ENCODE assay signal across 8 cellular contexts in genomic region chr12:56158029-56158925, GRCh38. TPM values are rescaled to one million over a fixed set of nuclear protein-coding genes. Genes with fewer than 3 reads are reported as not detected.
DNase-seq lines count a peak whose midpoint lies in the region; ATAC-seq and TF ChIP-seq lines count a peak whose summit lies in the region.

TSS of gene MYL6 (plus strand) at chr12:56158359. CDS start at chr12:56158402, 43 bp downstream.

- no peak for TF ChIP-seq CTCF in OCI-LY1 (IDR thresholded peaks at IDR 0.05; ENCODE audit: low read length)

- no peaks in the 10 kb centered on the region for H3K9me3 ChIP-seq in OCI-LY1 (ENCODE audit: low read length)

- peaks cover 49% of the 10 kb centered on the region for H3K36me3 ChIP-seq in OCI-LY1 (ENCODE audit: insufficient read depth, low read length)

- no peaks in the 10 kb centered on the region for H3K9me2 ChIP-seq in OCI-LY1 (ENCODE audit: low read depth, low read length)

- H3K9ac ChIP-seq in OCI-LY1 (ENCODE audit: low read length), result peak within 1 kb of the TSS; percentile 83

- peak within 1 kb of the TSS; percentile 84 for H3K4me3 ChIP-seq in OCI-LY1 (ENCODE audit: low read depth, low read length, poor library complexity, severe bottlenecking)

- peak; percentile 81 for ATAC-seq in GM21447 (IDR thresholded peaks at IDR 0.05; ENCODE audit: unreplicated experiment)

- peak within 1 kb of the TSS; percentile 74 for H3K27ac ChIP-seq in OCI-LY1 (ENCODE audit: low read depth, low read length, poor library complexity, severe bottlenecking)

- DNase-seq in Caki2 (ENCODE audit: low read depth) (peak; percentile 93), HuH-7 (ENCODE audit: low spot score) (peak; percentile 97), epidermal melanocyte (ENCODE audit: insufficient read length, low spot score) (peak; percentile 98), middle frontal gyrus (ENCODE audit: extremely low spot score, low spot score) (peak; percentile 97)
- DNase-seq in activated CD8-positive, alpha-beta memory T cell treated with anti-CD3 and anti-CD28 coated beads, Interleukin-2, amount 50 U/mL, for 48 hours, result peak; percentile 92
- peak; percentile 78 to 85 for DNase-seq in stimulated activated CD8-positive, alpha-beta memory T cell treated with anti-CD3 and anti-CD28 coated beads, Interleukin-2, amount 100 ng/mL, for 48 hours (ENCODE audit: low read depth in 2 of 2)

- H3K27me3 ChIP-seq in OCI-LY1 (ENCODE audit: insufficient read depth, low read length), result no peaks in the 10 kb centered on the region

- peaks cover 13% of the 10 kb centered on the region for H3K79me2 ChIP-seq in OCI-LY1 (ENCODE audit: insufficient read depth, low read length)

- peak within 1 kb of the TSS; percentile 90 for H3K4me2 ChIP-seq in OCI-LY1 (ENCODE audit: low read length)

- peaks cover 54% of the 10 kb centered on the region for H3K4me1 ChIP-seq in OCI-LY1 (ENCODE audit: insufficient read depth, low read length, severe bottlenecking)

- in situ Hi-C loops in Caki2 (cut with HindIII; ENCODE audit: low pct_unique_long_range_greater_than_20kb, low sequenced_read_pairs), result no loop called here

- no peaks in the 10 kb centered on the region for H4K20me1 ChIP-seq in OCI-LY1 (ENCODE audit: insufficient read depth, low read length)

- H3F3A ChIP-seq in OCI-LY1 (ENCODE audit: insufficient read depth, low read length), result no peaks in the 10 kb centered on the region

- no peak within 1 kb of the TSS for H2AFZ ChIP-seq in OCI-LY1 (ENCODE audit: low read length)

RNA-seq across cellular contexts. Expression of gene MYL6, which starts in this region (rescaled TPM):
- 3,263 and 3,510 TPM in 2 replicates for total RNA-seq in Caki2 (2014; rRNA removed; shearing (Covaris generic); ENCODE audit: low replicate concordance)

Comparison
In these comparisons a context has a peak if more than half of its experiments do, and no peak if none do; other contexts are left out.
1. Peak in every context shown above with its lines: DNase-seq, ATAC-seq, H3K4me3 ChIP-seq and H3K27ac ChIP-seq.